8 cellular contexts compared by ENCODE assay signal in the genomic region with DNA sequence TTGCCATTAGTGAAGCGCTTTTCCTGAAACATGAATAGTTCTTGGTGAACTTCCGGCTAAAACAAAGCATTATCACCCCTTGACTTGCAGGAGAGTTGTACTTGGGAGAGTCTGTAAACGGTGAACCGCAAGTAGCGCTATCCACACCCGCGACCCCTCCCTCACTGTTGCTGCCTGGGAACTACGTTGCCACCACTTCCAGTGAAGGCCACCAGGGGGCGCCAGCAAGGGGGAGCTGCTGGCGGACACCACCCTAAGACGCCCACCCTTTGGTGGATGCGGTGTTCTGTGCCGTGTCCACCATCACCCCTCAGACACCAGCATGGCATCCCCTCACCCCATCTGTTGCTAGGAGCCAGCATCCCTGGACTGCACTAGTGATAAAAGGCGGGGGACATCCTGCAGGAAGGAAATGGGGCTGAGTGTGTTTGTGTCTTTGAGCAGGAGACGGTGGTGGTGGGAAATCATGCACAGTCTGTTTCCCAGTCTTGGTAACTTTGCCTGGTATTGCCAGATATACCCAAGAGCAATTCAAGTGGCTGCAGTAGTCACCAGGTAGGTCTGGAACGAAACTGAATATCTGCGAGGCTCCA.
A peak's percentile ranks its signal among the peaks of the same experiment; 100 is the strongest.
DNase-seq lines count a peak whose midpoint lies in the region; ATAC-seq, FAIRE-seq and TF ChIP-seq lines count a peak whose summit lies in the region.

No MANE protein-coding gene starts in this region.

- in situ Hi-C loops in astrocyte of the spinal cord (cut with HindIII; ENCODE audit: low sequenced_read_pairs), result no loop called here

- 67% methylated on average over 16 of the region's 17 CpGs for WGBS in mesenchymal stem cell

- no peak overlapping the region for H2AFZ ChIP-seq in mesenchymal stem cell (ENCODE audit: low read depth, low read length)

- H3K9me3 ChIP-seq in mesenchymal stem cell (ENCODE audit: control insufficient read depth, low read length), result no peaks in the 10 kb centered on the region

- no peak overlapping the region for H2BK5ac ChIP-seq in mesenchymal stem cell (ENCODE audit: low read depth, low read length, poor library complexity, severe bottlenecking)

- H2BK15ac ChIP-seq in mesenchymal stem cell (ENCODE audit: low read depth, poor library complexity, severe bottlenecking), result peak overlapping the region; percentile 6

- no peak overlapping the region for H3K4me2 ChIP-seq in mesenchymal stem cell (ENCODE audit: low read length, poor library complexity, severe bottlenecking)

- no peaks in the 10 kb centered on the region for H3K4me1 ChIP-seq in mesenchymal stem cell (ENCODE audit: control insufficient read depth, insufficient read depth, low read depth, low read length)

- no peak overlapping the region for H2BK12ac ChIP-seq in mesenchymal stem cell (ENCODE audit: low read length in 2 of 2)

- H3K18ac ChIP-seq in mesenchymal stem cell (ENCODE audit: low read depth in 1 of 2, low read length in 2 of 2), result no peak overlapping the region

- no peak overlapping the region for H4K91ac ChIP-seq in mesenchymal stem cell (ENCODE audit: low read length)

- no peak overlapping the region for H2BK120ac ChIP-seq in mesenchymal stem cell (ENCODE audit: low read depth, low read length)

- H3K23ac ChIP-seq in mesenchymal stem cell (ENCODE audit: low read length in 2 of 2), result no peak overlapping the region

- H2AK5ac ChIP-seq in mesenchymal stem cell (ENCODE audit: low read length, severe bottlenecking), result no peak overlapping the region

- no peak overlapping the region for H3K4ac ChIP-seq in mesenchymal stem cell (ENCODE audit: low read depth in 1 of 2, low read length in 2 of 2)

- DNase-seq in Daoy (ENCODE audit: low read depth), result peak; percentile 55
- DNase-seq in OCI-M1 (lab: John Stamatoyannopoulos, UW), result peak; percentile 12
- no peak for DNase-seq in astrocyte of the spinal cord (ENCODE audit: low read depth, low spot score)
- DNase-seq in mesenchymal stem cell, result no peak
- no peak for DNase-seq in GM19239 (ENCODE audit: insufficient read length, low spot score)
- DNase-seq in SKM-1 treated with dmso at 0.1 percent for 144 hours (lab: John Stamatoyannopoulos, UW; ENCODE audit: unreplicated experiment), result no peak

- no peak overlapping the region for H3K27ac ChIP-seq in mesenchymal stem cell (ENCODE audit: low read length, poor library complexity, severe bottlenecking)

- H3K79me1 ChIP-seq in mesenchymal stem cell (replicated peaks; ENCODE audit: low read length, poor library complexity, severe bottlenecking), result no peaks in the 10 kb centered on the region

- ATAC-seq in GM19324 (IDR thresholded peaks at IDR 0.05; ENCODE audit: low FRiP score, unreplicated experiment), result no peak
- no peak for ATAC-seq in GM21723 (IDR thresholded peaks at IDR 0.05; ENCODE audit: unreplicated experiment)

- H3K4me3 ChIP-seq in astrocyte of the spinal cord (ENCODE audit: low read depth, low read length) (no peak overlapping the region), mesenchymal stem cell (ENCODE audit: insufficient read depth in 1 of 2, low read depth in 1 of 2, low read length in 2 of 2) (no peak overlapping the region)

- TF ChIP-seq CTCF in astrocyte of the spinal cord (IDR thresholded peaks at IDR 0.05; ENCODE audit: low read depth, low read length), result peak; percentile 78

- no peaks in the 10 kb centered on the region for H3K27me3 ChIP-seq in mesenchymal stem cell (ENCODE audit: control insufficient read depth in 1 of 2, insufficient read depth in 1 of 2, low read length in 2 of 2)

- no peak for FAIRE-seq in GM19239 (lab: Jason Lieb, UNC)

- H3K36me3 ChIP-seq in mesenchymal stem cell (ENCODE audit: control insufficient read depth in 1 of 2, insufficient read depth in 2 of 2, low read depth in 1 of 2, low read length in 2 of 2), result no peaks in the 10 kb centered on the region

- H3K9ac ChIP-seq in mesenchymal stem cell (ENCODE audit: low read length), result no peak overlapping the region

- H4K8ac ChIP-seq in mesenchymal stem cell (ENCODE audit: low read length), result no peak overlapping the region

- no peak overlapping the region for H3K14ac ChIP-seq in mesenchymal stem cell (ENCODE audit: low read length in 2 of 2)

Comparison
In these comparisons a context has a peak if more than half of its experiments do, and no peak if none do; other contexts are left out.
1. DNase-seq: peak in Daoy (single experiment) and OCI-M1 (single experiment); none in astrocyte of the spinal cord (single experiment), mesenchymal stem cell (single experiment), GM19239 (single experiment) and SKM-1 treated with dmso at 0.1 percent for 144 hours (single experiment).